In genomic region chr1:96214982-96215381, GRCh38 we compare ENCODE assay signal across 1 cellular context.
TF ChIP-seq lines count a peak whose summit lies in the region.

No MANE protein-coding gene starts in this region.

TF ChIP-seq in HepG2, 621 proteins besides CTCF, POLR2A, EP300 and RAD21 (continued from another document):
- TF ChIP-seq ZNF281 (CRISPR knock-in tag; IDR thresholded peaks at IDR 0.05; ENCODE audit: borderline replicate concordance) = no peak
- no peak for TF ChIP-seq IKZF4 (CRISPR knock-in tag; IDR thresholded peaks at IDR 0.05; ENCODE audit: borderline replicate concordance, low read depth, not compliant biosample characterization)
- TF ChIP-seq SYNCRIP (IDR thresholded peaks at IDR 0.05; ENCODE audit: insufficient read depth, low read depth, low read length) = no peak
- TF ChIP-seq HOXD1 (CRISPR knock-in tag; IDR thresholded peaks at IDR 0.05) = no peak
- no peak for TF ChIP-seq ZBTB4 (CRISPR knock-in tag; IDR thresholded peaks at IDR 0.05; ENCODE audit: borderline replicate concordance)
- TF ChIP-seq PRMT3 (CRISPR knock-in tag; IDR thresholded peaks at IDR 0.05; ENCODE audit: borderline replicate concordance, low read depth) = no peak
- TF ChIP-seq IRX3 (CRISPR knock-in tag; IDR thresholded peaks at IDR 0.05; ENCODE audit: borderline replicate concordance, low read depth) = no peak
- no peak for TF ChIP-seq ZNF17 (CRISPR knock-in tag; IDR thresholded peaks at IDR 0.05)
- no peak for TF ChIP-seq HOXA5 (CRISPR knock-in tag; IDR thresholded peaks at IDR 0.05)
- no peak for TF ChIP-seq POLR2AphosphoS2 (IDR thresholded peaks at IDR 0.05; ENCODE audit: low read depth, low read length)
- no peak for TF ChIP-seq SP4 (CRISPR knock-in tag; IDR thresholded peaks at IDR 0.05)
- TF ChIP-seq ZNF263 (CRISPR knock-in tag; IDR thresholded peaks at IDR 0.05) = no peak
- no peak for TF ChIP-seq XRCC5 (optimal IDR thresholded peaks at IDR 0.05; ENCODE audit: low read length)
- TF ChIP-seq THAP7 (CRISPR knock-in tag; IDR thresholded peaks at IDR 0.05) = no peak
